21 cellular contexts compared by ENCODE assay signal in the genomic region with DNA sequence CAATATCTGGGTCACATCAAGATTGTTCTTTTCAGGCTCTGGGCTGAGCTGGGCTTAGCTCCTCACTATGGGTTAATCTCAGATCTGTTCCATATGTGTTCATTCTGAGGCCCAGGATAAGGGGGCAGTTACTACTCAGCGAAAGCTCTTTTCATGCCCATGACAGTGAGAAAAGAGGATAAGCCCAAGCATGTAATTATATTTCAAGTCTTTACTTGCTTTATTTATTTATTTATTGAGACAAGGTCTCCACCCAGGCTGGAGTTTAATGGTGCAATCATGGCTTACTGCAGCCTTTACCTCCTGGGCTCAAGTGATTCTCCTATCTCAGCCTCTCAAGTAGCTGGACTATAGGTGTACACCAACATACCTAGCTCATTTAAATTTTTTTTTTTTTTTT.
"Had no signal": no experiment of that assay in that cellular context is flagged by ENCODE, and none has a peak within 500 bp of the region (broad histone marks: within the 10 kb centered on the region; RNA-seq: fewer than 3 reads in every experiment).

No MANE protein-coding gene starts in this region.

- DNase-seq: effector memory CD8-positive, alpha-beta T cell; foreskin melanocyte; head of caudate nucleus; kidney; left cardiac atrium; left ventricle myocardium superior; mesendoderm; naive thymus-derived CD4-positive, alpha-beta T cell; nephron progenitor cell; psoas muscle; retina; right lobe of liver; stimulated activated CD4-positive, alpha-beta T cell treated with anti-CD3 and anti-CD28 coated beads, Interleukin-4, amount 100 ng/mL, for 1 hour; stimulated activated CD8-positive, alpha-beta memory T cell treated with anti-CD3 and anti-CD28 coated beads, Interleukin-4, amount 100 ng/mL, for 48 hours; stimulated activated naive CD8-positive, alpha-beta T cell treated with anti-CD3 and anti-CD28 coated beads, Interleukin-15, Interleukin-2, amounts not matched to agents 100 U/mL and 50 U/mL, for 24 hours; tibial artery; upper lobe of left lung; uterus had no signal

- H3K4me1 ChIP-seq: parathyroid adenoma, psoas muscle, right lobe of liver, tibial artery, upper lobe of left lung, uterus had no signal

- H3K27ac ChIP-seq: hepatocyte, parathyroid adenoma, psoas muscle, right lobe of liver, tibial artery, upper lobe of left lung, uterus had no signal

- FAIRE-seq: kidney had no signal

- ATAC-seq: effector memory CD8-positive, alpha-beta T cell; left cardiac atrium; left ventricle myocardium superior; naive thymus-derived CD4-positive, alpha-beta T cell; psoas muscle; right lobe of liver; stimulated activated effector memory CD8-positive, alpha-beta T cell treated with anti-CD3 and anti-CD28 coated beads, Interleukin-12 subunit alpha, Interleukin-12 subunit beta, amount 100 ng/mL, for 72 hours; stimulated activated naive CD8-positive, alpha-beta T cell treated with anti-CD3 and anti-CD28 coated beads, Interleukin-15, Interleukin-2, amounts not matched to agents 100 U/mL and 50 U/mL, for 24 hours had no signal

- H3K27me3 ChIP-seq: right lobe of liver, upper lobe of left lung, uterus had no signal
